ENCODE assay signal across 8 cellular contexts in genomic region chr2:68282814-68283812, GRCh38. TPM values are rescaled to one million over a fixed set of nuclear protein-coding genes. Genes with fewer than 3 reads are reported as not detected.
DNase-seq lines count a peak whose midpoint lies in the region; ATAC-seq, FAIRE-seq and TF ChIP-seq lines count a peak whose summit lies in the region.

No MANE protein-coding gene starts in this region.

- no peak for TF ChIP-seq POLR2A in gastrocnemius medialis (IDR thresholded peaks at IDR 0.05)

- CTCF ChIA-PET in T-cell (lab: Charles Lee) = interaction anchor here (0.7 to 4.6 kb wide), 18 partner anchors 9 to 163 kb away, joined by 3 to 48 read pairs (median 4); no protein-coding TSS in a partner anchor

- H3K4me3 Mint-ChIP-seq in T-cell = no peak overlapping the region

- H3K27ac Mint-ChIP-seq in T-cell = no peak overlapping the region

- POLR2A ChIA-PET in T-cell (lab: Charles Lee) = no interaction called here

- no peak for DNase-seq in D721Med (ENCODE audit: insufficient read length, low spot score)
- DNase-seq in Jurkat, Clone E6-1 (ENCODE audit: low read depth, low spot score) = peak; percentile 45
- peak in 13 of 34 experiments; percentile 2 to 39 (median 12) for DNase-seq in T-cell
- peak; percentile 57 for DNase-seq in fibroblast of peridontal ligament (ENCODE audit: extremely low read depth)
- DNase-seq in gastrocnemius medialis = no peak
- no peak for DNase-seq in activated effector memory CD4-positive, alpha-beta T cell treated with Interleukin-2 at 50 U/mL for 16 hours

- H3K27me3 Mint-ChIP-seq in T-cell = peaks cover 23 to 26% of the 10 kb centered on the region in 2 donors

- ATAC-seq in T-cell (replicated peaks in 1 of 4) = peak in 3 of 4 experiments; percentile 32 to 69 (median 54)
- ATAC-seq in gastrocnemius medialis = peak in 1 of 2 donors; percentile 54
- ATAC-seq in GM19023 (IDR thresholded peaks at IDR 0.05; ENCODE audit: unreplicated experiment) = no peak

- peaks cover 0 to 5% (median 5%) of the 10 kb centered on the region in 3 donors for H3K4me1 Mint-ChIP-seq in T-cell

- no peaks in the 10 kb centered on the region for H3K9me3 Mint-ChIP-seq in T-cell

- TF ChIP-seq CTCF in 22Rv1 (IDR thresholded peaks at IDR 0.05) (peak; percentile 89), D721Med (IDR thresholded peaks at IDR 0.05; ENCODE audit: insufficient read depth, missing control alignments) (peak; percentile 75), gastrocnemius medialis (IDR thresholded peaks at IDR 0.05 in 4 of 5, conservative IDR thresholded peaks at IDR 0.05 in 1 of 5) (peak in 4 of 5 experiments; percentile 53 to 75 (median 60))

- no peaks in the 10 kb centered on the region for H3K27me3 ChIP-seq in gastrocnemius medialis

- H3K36me3 ChIP-seq in gastrocnemius medialis = no peaks in the 10 kb centered on the region

- intact Hi-C loops in gastrocnemius medialis (cut with DNase I; ENCODE audit: low total_unique reads) = loop anchor here (2.0 to 10.0 kb wide), 2 partner anchors 88 to 160 kb away; no protein-coding TSS in a partner anchor

- H3K27ac ChIP-seq in 22Rv1 (no peak overlapping the region), gastrocnemius medialis (no peak overlapping the region)

- no peak overlapping the region for H3K4me3 ChIP-seq in Jurkat, Clone E6-1 (ENCODE audit: low read length)
- no peak overlapping the region for H3K4me3 ChIP-seq in gastrocnemius medialis

- H3K9me3 ChIP-seq in gastrocnemius medialis = no peaks in the 10 kb centered on the region

- in situ Hi-C loops in gastrocnemius medialis (cut with MboI; ENCODE audit: low sequenced_read_pairs in 4 of 4) = loop anchor here in 2 of 4 donors (10.0 kb wide), 1 partner anchor 158 kb away; no protein-coding TSS in a partner anchor

- FAIRE-seq in D721Med (lab: Jason Lieb, UNC) = peak; percentile 87

- peaks cover 18 to 19% of the 10 kb centered on the region in 2 donors for H3K4me1 ChIP-seq in gastrocnemius medialis

- no peaks in the 10 kb centered on the region for H3K36me3 Mint-ChIP-seq in T-cell

RNA-seq across cellular contexts. Expression of gene PPP3R1, which starts 30.8 kb away (rescaled TPM):
- polyA plus RNA-seq in Jurkat, Clone E6-1 (2012; ENCODE audit: insufficient read depth, insufficient read length) = 57.1 TPM
- total RNA-seq in T-cell (10 to 100 TPM; 53.2 to 65.0 (median 57.7) TPM), gastrocnemius medialis (10 to 100 TPM; 16.9 to 32.3 (median 29.8) TPM)

RNA-seq across cellular contexts. Expression of gene CNRIP1, which starts 36.6 kb away (rescaled TPM):
- not detected for polyA plus RNA-seq in Jurkat, Clone E6-1 (2012; ENCODE audit: insufficient read depth, insufficient read length)
- total RNA-seq in T-cell = under 1 TPM in 3 of 5 donors, not detected in 2; 0.53 to 0.63 (median 0.59) TPM
- 1 to 10 TPM; 4.7 to 7.6 (median 6.5) TPM for total RNA-seq in gastrocnemius medialis

Comparison
In these comparisons a context has a peak if more than half of its experiments do, and no peak if none do; other contexts are left out.
1. DNase-seq: peak in Jurkat, Clone E6-1 (single experiment) and fibroblast of peridontal ligament (single experiment); none in D721Med (single experiment), gastrocnemius medialis (0 of 2) and activated effector memory CD4-positive, alpha-beta T cell treated with Interleukin-2 at 50 U/mL for 16 hours (single experiment).
2. Peak in every context shown above with its lines, with median percentiles within 50 percentile points of each other: CTCF ChIP-seq.